16 cellular contexts compared by ENCODE assay signal in genomic region chr3:39529551-39529950, GRCh38.
DNase-seq lines count a peak whose midpoint lies in the region; ATAC-seq, FAIRE-seq and TF ChIP-seq lines count a peak whose summit lies in the region.
"Had no signal": no experiment of that assay in that cellular context is flagged by ENCODE, and none has a peak within 500 bp of the region (broad histone marks: within the 10 kb centered on the region; RNA-seq: fewer than 3 reads in every experiment).

No MANE protein-coding gene starts in this region.

- 87 to 92% methylated on average over 4 to 9 of the region's 9 CpGs for WGBS in endodermal cell (ENCODE audit: insufficient coverage in 1 of 2, insufficient read length in 1 of 2), 2 experiments
- WGBS in smooth muscle cell (ENCODE audit: low lambda C conversion rate), result 38% methylated on average over 9 of the region's 9 CpGs

- DNase-seq in Ammon's horn (ENCODE audit: low spot score) (peak; percentile 23), NCI-H460 (ENCODE audit: extremely low read depth, low read depth) (peak; percentile 27), endodermal cell (no peak), smooth muscle cell (lab: John Stamatoyannopoulos, UW; ENCODE audit: unreplicated experiment) (no peak), HTR-8/SVneo (ENCODE audit: insufficient read length, low spot score) (no peak)
- DNase-seq: 8988T; Calu3; CD4-positive, alpha-beta T cell; DMS 273 treated with DMSO at 0.1 percent for 48 hours; H9 had no signal

- ATAC-seq in HG03439 (IDR thresholded peaks at IDR 0.05; ENCODE audit: unreplicated experiment) (no peak), GM21619 (IDR thresholded peaks at IDR 0.05; ENCODE audit: unreplicated experiment) (no peak)

- H4K20me1 ChIP-seq in smooth muscle cell (ENCODE audit: low read depth), result no peaks in the 10 kb centered on the region

- peaks cover 8% of the 10 kb centered on the region for H3F3A ChIP-seq in smooth muscle cell (ENCODE audit: low read depth)

- peaks cover 9% of the 10 kb centered on the region for H3K9me3 Mint-ChIP-seq in endodermal cell
- H3K9me3 Mint-ChIP-seq: CD4-positive, alpha-beta T cell had no signal

- H3K4me3 ChIP-seq in endodermal cell (ENCODE audit: low read length) (no peak overlapping the region), smooth muscle cell (no peak overlapping the region)

- H3K27me3 ChIP-seq in endodermal cell (ENCODE audit: control insufficient read depth, insufficient read depth, low read length, poor library complexity, severe bottlenecking) (no peaks in the 10 kb centered on the region), smooth muscle cell (ENCODE audit: low read depth) (no peaks in the 10 kb centered on the region)

- H3K4me2 ChIP-seq in smooth muscle cell, result peak overlapping the region; percentile 34
- H3K4me2 ChIP-seq: KMS-11 had no signal

- H3K27ac Mint-ChIP-seq in endodermal cell, result peak overlapping the region; percentile 27
- H3K27ac Mint-ChIP-seq: B cell; CD4-positive, alpha-beta T cell; H9; IgD-negative memory B cell had no signal

- H3K4me1 Mint-ChIP-seq in endodermal cell, result peaks cover 8% of the 10 kb centered on the region
- H3K4me1 Mint-ChIP-seq: B cell had no signal

- H3K9ac ChIP-seq in endodermal cell (ENCODE audit: extremely low read depth, low read length, poor library complexity, severe bottlenecking), result no peak overlapping the region
- no peak overlapping the region for H3K9ac ChIP-seq in smooth muscle cell (ENCODE audit: low read depth)
- H3K9ac ChIP-seq: KMS-11 had no signal

- H3K4me3 Mint-ChIP-seq in endodermal cell, result no peak overlapping the region
- H3K4me3 Mint-ChIP-seq: B cell; CD4-positive, alpha-beta T cell; H9; IgD-negative memory B cell had no signal

- no peaks in the 10 kb centered on the region for H3K79me2 ChIP-seq in smooth muscle cell (ENCODE audit: low read depth)

- FAIRE-seq in HTR-8/SVneo (lab: Jason Lieb, UNC), result no peak
- FAIRE-seq: GM12891 had no signal

- peaks cover 12% of the 10 kb centered on the region for H3K36me3 ChIP-seq in endodermal cell (ENCODE audit: control insufficient read depth, insufficient read depth, low read length)
- no peaks in the 10 kb centered on the region for H3K36me3 ChIP-seq in smooth muscle cell (ENCODE audit: low read depth)

- H3K9me3 ChIP-seq in endodermal cell (ENCODE audit: control insufficient read depth, low read length), result peaks cover 17% of the 10 kb centered on the region
- no peaks in the 10 kb centered on the region for H3K9me3 ChIP-seq in smooth muscle cell (replicated peaks; ENCODE audit: low read depth)

- no peak overlapping the region for H3K27ac ChIP-seq in endodermal cell (ENCODE audit: low read depth, low read length)
- no peak overlapping the region for H3K27ac ChIP-seq in smooth muscle cell (ENCODE audit: low read depth)
- H3K27ac ChIP-seq: KMS-11 had no signal

- peaks cover 11% of the 10 kb centered on the region for H3K36me3 Mint-ChIP-seq in endodermal cell (ENCODE audit: low read depth)

- TF ChIP-seq CTCF in endodermal cell (conservative IDR thresholded peaks at IDR 0.05) (no peak), smooth muscle cell (IDR thresholded peaks at IDR 0.05; ENCODE audit: borderline replicate concordance, insufficient read depth, poor library complexity, severe bottlenecking) (no peak)

- H3K27me3 Mint-ChIP-seq in endodermal cell (ENCODE audit: insufficient read depth), result no peaks in the 10 kb centered on the region

- no peak overlapping the region for H2AFZ ChIP-seq in smooth muscle cell (ENCODE audit: low read depth)

- H3K4me1 ChIP-seq in endodermal cell (ENCODE audit: control insufficient read depth, insufficient read depth, low read length) (no peaks in the 10 kb centered on the region), smooth muscle cell (ENCODE audit: low read depth) (no peaks in the 10 kb centered on the region)

Comparison
In these comparisons a context has a peak if more than half of its experiments do, and no peak if none do; other contexts are left out.
1. DNase-seq: peak in Ammon's horn (single experiment) and NCI-H460 (single experiment); none in endodermal cell (single experiment), smooth muscle cell (single experiment) and HTR-8/SVneo (single experiment).